Comparison of ENCODE assay signal across 18 cellular contexts in the genomic region with DNA sequence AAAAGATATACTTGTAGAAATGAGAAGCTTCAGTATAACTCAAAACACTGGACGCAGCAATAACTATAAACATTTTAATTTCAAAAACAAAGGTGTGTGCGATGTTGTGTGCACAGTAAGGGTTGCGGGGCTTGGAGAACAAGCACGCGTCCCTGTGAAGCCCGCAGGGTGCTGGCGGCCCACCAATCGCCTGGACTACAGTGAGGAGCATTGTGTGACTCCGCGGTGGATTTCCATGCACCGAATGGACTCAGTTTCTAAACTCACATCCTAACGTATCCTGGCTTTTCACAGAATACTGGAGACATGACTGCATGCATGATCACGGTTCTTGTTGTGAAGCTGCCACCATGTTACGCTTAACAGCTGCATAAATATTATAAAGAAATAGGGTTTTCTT. TPM values are rescaled to one million over a fixed set of nuclear protein-coding genes. Genes with fewer than 3 reads are reported as not detected.
DNase-seq lines count a peak whose midpoint lies in the region; ATAC-seq, FAIRE-seq and TF ChIP-seq lines count a peak whose summit lies in the region.
"Had no signal": no experiment of that assay in that cellular context is flagged by ENCODE, and none has a peak within 500 bp of the region (broad histone marks: within the 10 kb centered on the region; RNA-seq: fewer than 3 reads in every experiment).

No MANE protein-coding gene starts in this region.

- 0 out of 2 replicates have a peak, but pooled peaks cover 7% of the 10 kb centered on the region for H3K36me3 ChIP-seq in SJSA1
- H3K36me3 ChIP-seq in naive thymus-derived CD4-positive, alpha-beta T cell (ENCODE audit: control insufficient read depth in 2 of 3, insufficient read depth in 3 of 3, low read length in 3 of 3) = peaks cover 0 to 17% (median 0%) of the 10 kb centered on the region in 3 experiments

- TF ChIP-seq CTCF in osteocyte (IDR thresholded peaks at IDR 0.05) = no peak

- FAIRE-seq in frontal cortex (lab: Jason Lieb, UNC) = no peak
- FAIRE-seq: GM12891, GM18507, H1 had no signal

- peaks cover 7% of the 10 kb centered on the region for H3K36me3 Mint-ChIP-seq in osteocyte (ENCODE audit: unreplicated experiment)
- peaks cover 0 to 21% (median 8%) of the 10 kb centered on the region in 5 donors for H3K36me3 Mint-ChIP-seq in naive thymus-derived CD4-positive, alpha-beta T cell

- no peaks in the 10 kb centered on the region for H3K9me3 ChIP-seq in SJSA1 (replicated peaks)
- H3K9me3 ChIP-seq in naive thymus-derived CD4-positive, alpha-beta T cell (ENCODE audit: control insufficient read depth in 2 of 3, low read length in 3 of 3) = no peaks in the 10 kb centered on the region

- peaks cover 9% of the 10 kb centered on the region for H3K4me1 Mint-ChIP-seq in osteocyte (ENCODE audit: unreplicated experiment)
- H3K4me1 Mint-ChIP-seq in naive thymus-derived CD4-positive, alpha-beta T cell = peaks cover 2 to 9% (median 7%) of the 10 kb centered on the region in 7 donors

- H3K27ac Mint-ChIP-seq in osteocyte (ENCODE audit: unreplicated experiment) = no peak overlapping the region
- no peak overlapping the region for H3K27ac Mint-ChIP-seq in naive thymus-derived CD4-positive, alpha-beta T cell

- ATAC-seq in naive thymus-derived CD4-positive, alpha-beta T cell = no peak
- no peak for ATAC-seq in HG02759 (IDR thresholded peaks at IDR 0.05; ENCODE audit: unreplicated experiment)
- ATAC-seq: HCT116 had no signal

- H3K27me3 ChIP-seq in SJSA1 (replicated peaks) = no peaks in the 10 kb centered on the region
- no peaks in the 10 kb centered on the region for H3K27me3 ChIP-seq in naive thymus-derived CD4-positive, alpha-beta T cell (ENCODE audit: control insufficient read depth in 2 of 2, insufficient read depth in 2 of 2, low read length in 2 of 2)

- CTCF ChIA-PET in naive thymus-derived CD4-positive, alpha-beta T cell (lab: Charles Lee) = no interaction called here

- H3K27ac ChIP-seq in SJSA1 = peak overlapping the region; percentile 84; the same call in 1 of the 2 replicates
- no peak overlapping the region for H3K27ac ChIP-seq in naive thymus-derived CD4-positive, alpha-beta T cell (ENCODE audit: low read depth, low read length)
- H3K27ac ChIP-seq: GM23248 had no signal

- DNase-seq in SJSA1 (ENCODE audit: low read depth in 1 of 2, low spot score in 2 of 2) (no peak), globus pallidus (ENCODE audit: low spot score) (peak; percentile 62), osteocyte (ENCODE audit: extremely low spot score, unreplicated experiment) (peak; percentile 48), frontal cortex (ENCODE audit: low spot score in 2 of 2) (no peak)
- DNase-seq in naive thymus-derived CD4-positive, alpha-beta T cell = no peak
- DNase-seq: Calu3; CD4-positive, alpha-beta memory T cell; COR-L47; DMS53; DMS79 treated with DMSO at 0.1 percent for 48 hours; GF-D8; H9 had no signal

- no peak overlapping the region for H3K4me3 Mint-ChIP-seq in osteocyte (ENCODE audit: unreplicated experiment)
- H3K4me3 Mint-ChIP-seq in naive thymus-derived CD4-positive, alpha-beta T cell = no peak overlapping the region
- H3K4me3 Mint-ChIP-seq: CD4-positive, alpha-beta memory T cell; H9 had no signal

- peaks cover 43% of the 10 kb centered on the region for H3K4me1 ChIP-seq in SJSA1 (replicated peaks)
- H3K4me1 ChIP-seq in naive thymus-derived CD4-positive, alpha-beta T cell (ENCODE audit: control insufficient read depth in 2 of 2, insufficient read depth in 2 of 2, low read length in 2 of 2) = no peaks in the 10 kb centered on the region

- intact Hi-C loops in naive thymus-derived CD4-positive, alpha-beta T cell (cut with micrococcal nuclease) = no loop called here

- POLR2A ChIA-PET in naive thymus-derived CD4-positive, alpha-beta T cell (lab: Charles Lee) = no interaction called here

- H3K9me3 Mint-ChIP-seq in osteocyte (ENCODE audit: unreplicated experiment) = no peaks in the 10 kb centered on the region
- no peaks in the 10 kb centered on the region for H3K9me3 Mint-ChIP-seq in naive thymus-derived CD4-positive, alpha-beta T cell
- H3K9me3 Mint-ChIP-seq: CD4-positive, alpha-beta memory T cell; H9 had no signal

- no peaks in the 10 kb centered on the region for H3K27me3 Mint-ChIP-seq in osteocyte (ENCODE audit: unreplicated experiment)
- no peaks in the 10 kb centered on the region for H3K27me3 Mint-ChIP-seq in naive thymus-derived CD4-positive, alpha-beta T cell
- H3K27me3 Mint-ChIP-seq: CD4-positive, alpha-beta memory T cell had no signal

- H3K4me3 ChIP-seq in SJSA1 = no peak overlapping the region
- H3K4me3 ChIP-seq in naive thymus-derived CD4-positive, alpha-beta T cell (ENCODE audit: low read length) = no peak overlapping the region
- H3K4me3 ChIP-seq: GM23248 had no signal

RNA-seq across cellular contexts. Expression of gene NTPCR, which starts 33.0 kb away (rescaled TPM):
- 40.2 and 46.6 TPM in 2 replicates for total RNA-seq in SJSA1 (2014; rRNA removed; shearing (Covaris generic))
- total RNA-seq in osteocyte = 28.3 and 29.6 TPM in 2 replicates
- total RNA-seq in frontal cortex = 12.6 TPM
- 10 to 100 TPM; 16.0 to 28.7 (median 17.3) TPM for total RNA-seq in naive thymus-derived CD4-positive, alpha-beta T cell
- 10 to 100 TPM; 27.8 to 80.5 TPM for polyA plus RNA-seq in naive thymus-derived CD4-positive, alpha-beta T cell

Comparison
In these comparisons a context has a peak if more than half of its experiments do, and no peak if none do; other contexts are left out.
1. DNase-seq: peak in globus pallidus (single experiment) and osteocyte (single experiment); none in SJSA1 (0 of 2), frontal cortex (0 of 2) and naive thymus-derived CD4-positive, alpha-beta T cell (0 of 9).